In genomic region chr17:75584358-75585175, GRCh38 we compare ENCODE assay signal across 1 cellular context.
TF ChIP-seq lines count a peak whose summit lies in the region.

No MANE protein-coding gene starts in this region.

TF ChIP-seq in K562, 482 proteins besides CTCF, POLR2A, EP300 and RAD21:
- TF ChIP-seq ZNF217 (CRISPR knock-in tag; IDR thresholded peaks at IDR 0.05) (no peak), ZNF778 (CRISPR knock-in tag; IDR thresholded peaks at IDR 0.05) (no peak), E2F8 (IDR thresholded peaks at IDR 0.05; ENCODE audit: low read depth, partially characterized antibody) (no peak), MYNN (IDR thresholded peaks at IDR 0.05) (no peak), MYNN (CRISPR knock-in tag; IDR thresholded peaks at IDR 0.05) (no peak), SMARCA5 (IDR thresholded peaks at IDR 0.05) (no peak), HINFP (tag; conservative IDR thresholded peaks at IDR 0.05; ENCODE audit: low read depth) (no peak)
